In genomic region chr22:40009953-40010751, GRCh38 we compare ENCODE assay signal across 9 cellular contexts. TPM values are rescaled to one million over a fixed set of nuclear protein-coding genes. Genes with fewer than 3 reads are reported as not detected.
DNase-seq lines count a peak whose midpoint lies in the region; ATAC-seq and TF ChIP-seq lines count a peak whose summit lies in the region.
"Had no signal": no experiment of that assay in that cellular context is flagged by ENCODE, and none has a peak within 500 bp of the region (broad histone marks: within the 10 kb centered on the region; RNA-seq: fewer than 3 reads in every experiment).

No MANE protein-coding gene starts in this region.

- H3K4me3 Mint-ChIP-seq in WTC11 = peak overlapping the region; percentile 29
- H3K4me3 Mint-ChIP-seq in stimulated activated naive CD8-positive, alpha-beta T cell treated with anti-CD3 and anti-CD28 coated beads, Interleukin-15, amount 100 ng/mL, for 72 hours = peak overlapping the region; percentile 63 to 67

- CTCF ChIA-PET in WTC11 (lab: Charles Lee) = interaction anchor here (0.6 to 3.1 kb wide), 15 partner anchors 10 to 622 kb away, joined by 3 to 56 read pairs (median 6); no protein-coding TSS in a partner anchor

- no peak overlapping the region for H3K27ac Mint-ChIP-seq in WTC11
- H3K27ac Mint-ChIP-seq in stimulated activated naive CD8-positive, alpha-beta T cell treated with anti-CD3 and anti-CD28 coated beads, Interleukin-15, amount 100 ng/mL, for 72 hours = peak overlapping the region; percentile 80 to 89
- H3K27ac Mint-ChIP-seq: naive B cell had no signal

- POLR2A ChIA-PET in WTC11 (lab: Charles Lee) = interaction anchor here (0.7 to 1.6 kb wide), 4 partner anchors 12 to 34 kb away, joined by 3 to 5 read pairs (median 4); no protein-coding TSS in a partner anchor

- ATAC-seq in WTC11 = no peak
- ATAC-seq in esophagus mucosa = peak; percentile 10
- peak; percentile 82 for ATAC-seq in stimulated activated naive CD8-positive, alpha-beta T cell treated with anti-CD3 and anti-CD28 coated beads, Interleukin-15, amount 100 ng/mL, for 72 hours
- ATAC-seq in GM19324 (IDR thresholded peaks at IDR 0.05; ENCODE audit: low FRiP score, unreplicated experiment) = no peak

- DNase-seq in activated CD8-positive, alpha-beta memory T cell treated with anti-CD3 and anti-CD28 coated beads, Interleukin-2, amount 50 U/mL, for 1 hour (ENCODE audit: extremely low read depth) = peak; percentile 26
- no peak for DNase-seq in activated CD8-positive, alpha-beta memory T cell treated with anti-CD3 and anti-CD28 coated beads for 24 hours
- DNase-seq in WTC11 (ENCODE audit: low spot score) = no peak
- peak in 1 of 2 donors; percentile 30 for DNase-seq in stimulated activated naive CD8-positive, alpha-beta T cell treated with anti-CD3 and anti-CD28 coated beads, Interleukin-15, amount 100 ng/mL, for 72 hours
- DNase-seq in AG08395 (ENCODE audit: low spot score) = no peak
- no peak for DNase-seq in NCI-H187 treated with DMSO at 0.1 percent for 48 hours (lab: John Stamatoyannopoulos, UW)
- DNase-seq: naive B cell had no signal

- peaks cover 11% of the 10 kb centered on the region for H3K9me3 Mint-ChIP-seq in WTC11
- no peaks in the 10 kb centered on the region for H3K9me3 Mint-ChIP-seq in stimulated activated naive CD8-positive, alpha-beta T cell treated with anti-CD3 and anti-CD28 coated beads, Interleukin-15, amount 100 ng/mL, for 72 hours
- H3K9me3 Mint-ChIP-seq: naive B cell had no signal

- H3K4me1 Mint-ChIP-seq in WTC11 = peaks cover 57% of the 10 kb centered on the region
- H3K4me1 Mint-ChIP-seq in stimulated activated naive CD8-positive, alpha-beta T cell treated with anti-CD3 and anti-CD28 coated beads, Interleukin-15, amount 100 ng/mL, for 72 hours = peaks cover 26% of the 10 kb centered on the region

- H3K36me3 Mint-ChIP-seq in WTC11 = peaks cover 14% of the 10 kb centered on the region

- TF ChIP-seq CTCF in WTC11 (IDR thresholded peaks at IDR 0.05) = no peak

- H3K27me3 Mint-ChIP-seq in WTC11 (ENCODE audit: low read depth) = no peaks in the 10 kb centered on the region
- peaks cover 26% of the 10 kb centered on the region for H3K27me3 Mint-ChIP-seq in stimulated activated naive CD8-positive, alpha-beta T cell treated with anti-CD3 and anti-CD28 coated beads, Interleukin-15, amount 100 ng/mL, for 72 hours

TF ChIP-seq in WTC11, 78 proteins besides CTCF, POLR2A, EP300 and RAD21:
- TF ChIP-seq NFATC4 (CRISPR knock-in tag; IDR thresholded peaks at IDR 0.05) (no peak), TEAD4 (CRISPR knock-in tag; IDR thresholded peaks at IDR 0.05) (no peak), ZNF671 (CRISPR knock-in tag; IDR thresholded peaks at IDR 0.05) (no peak)
- TF ChIP-seq, protein P1, sequence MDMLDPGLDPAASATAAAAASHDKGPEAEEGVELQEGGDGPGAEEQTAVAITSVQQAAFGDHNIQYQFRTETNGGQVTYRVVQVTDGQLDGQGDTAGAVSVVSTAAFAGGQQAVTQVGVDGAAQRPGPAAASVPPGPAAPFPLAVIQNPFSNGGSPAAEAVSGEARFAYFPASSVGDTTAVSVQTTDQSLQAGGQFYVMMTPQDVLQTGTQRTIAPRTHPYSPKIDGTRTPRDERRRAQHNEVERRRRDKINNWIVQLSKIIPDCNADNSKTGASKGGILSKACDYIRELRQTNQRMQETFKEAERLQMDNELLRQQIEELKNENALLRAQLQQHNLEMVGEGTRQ (CRISPR knock-in tag; IDR thresholded peaks at IDR 0.05) = 0 out of 2 replicates have a peak, but pooled peaks have one; percentile 22

RNA-seq across cellular contexts. Expression of gene FAM83F, which starts 15.4 kb away (rescaled TPM):
- total RNA-seq in WTC11 (2021) (33.8 to 43.1 TPM (median 35.4 TPM) in 3 replicates), esophagus mucosa (50.7 TPM)

RNA-seq across cellular contexts. Expression of gene TMA7B, which starts 50.0 kb away (rescaled TPM):
- total RNA-seq in WTC11 (2021) (not detected in 3 replicates), esophagus mucosa (0.24 TPM)

Comparison
In these comparisons a context has a peak if more than half of its experiments do, and no peak if none do; other contexts are left out.
1. ATAC-seq: peak in esophagus mucosa (single experiment) and stimulated activated naive CD8-positive, alpha-beta T cell treated with anti-CD3 and anti-CD28 coated beads, Interleukin-15, amount 100 ng/mL, for 72 hours (single experiment); none in WTC11 (single experiment) and GM19324 (single experiment).